8 cellular contexts compared by ENCODE assay signal in genomic region chr14:85474431-85474830, GRCh38. TPM values are rescaled to one million over a fixed set of nuclear protein-coding genes. Genes with fewer than 3 reads are reported as not detected.
"Had no signal": no experiment of that assay in that cellular context is flagged by ENCODE, and none has a peak within 500 bp of the region (broad histone marks: within the 10 kb centered on the region; RNA-seq: fewer than 3 reads in every experiment).

No MANE protein-coding gene starts in this region.

- H3K27ac Mint-ChIP-seq: GM23338, H9 had no signal

- H3K4me3 ChIP-seq: GM23338 had no signal

- H3K4me1 Mint-ChIP-seq: GM23338 had no signal

- ATAC-seq: GM23338 had no signal

- FAIRE-seq: H1, H54, HTR-8/SVneo had no signal

- H2AFZ ChIP-seq: GM23338 had no signal

- H3K4me3 Mint-ChIP-seq: GM23338, H9 had no signal

- H3K4me2 ChIP-seq: GM23338 had no signal

- H3K9me3 Mint-ChIP-seq: GM23338, H9 had no signal

- DNase-seq: H9, HCEC 1CT, IMR-90 had no signal

RNA-seq across cellular contexts. Expression of gene FLRT2, which starts 55.5 kb away (rescaled TPM):
- total RNA-seq: HT-29 had no signal
